19 cellular contexts compared by ENCODE assay signal in the genomic region with DNA sequence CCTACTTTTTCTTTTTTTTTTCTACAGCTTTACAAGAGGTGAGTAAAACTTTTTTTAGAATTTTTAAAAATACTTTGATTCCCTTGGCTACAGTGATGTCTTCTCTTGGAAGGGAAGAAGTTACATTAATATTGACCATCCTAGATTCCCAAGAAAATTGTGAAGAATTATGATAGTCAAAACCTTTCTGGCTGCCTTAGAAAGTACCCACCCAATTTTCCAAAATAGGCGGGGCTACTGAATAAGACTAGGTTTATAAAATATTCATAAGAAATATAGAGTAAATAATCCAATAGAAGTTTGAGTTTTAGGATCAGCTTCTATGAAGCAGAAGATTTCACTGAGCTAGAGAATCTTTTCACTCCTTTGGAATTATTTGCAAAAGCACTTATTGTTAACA. TPM values are rescaled to one million over a fixed set of nuclear protein-coding genes. Genes with fewer than 3 reads are reported as not detected.
A peak's percentile ranks its signal among the peaks of the same experiment; 100 is the strongest.
DNase-seq lines count a peak whose midpoint lies in the region; ATAC-seq and TF ChIP-seq lines count a peak whose summit lies in the region.
"Had no signal": no experiment of that assay in that cellular context is flagged by ENCODE, and none has a peak within 500 bp of the region (broad histone marks: within the 10 kb centered on the region; RNA-seq: fewer than 3 reads in every experiment).

No MANE protein-coding gene starts in this region.

- H3K79me2 ChIP-seq in GM23248 (ENCODE audit: insufficient read depth), result peaks cover 92% of the 10 kb centered on the region
- H3K79me2 ChIP-seq in hepatocyte, result peaks cover 77% of the 10 kb centered on the region

- no peaks in the 10 kb centered on the region for H4K20me1 ChIP-seq in GM23248 (ENCODE audit: insufficient read depth)
- peaks cover 53% of the 10 kb centered on the region for H4K20me1 ChIP-seq in hepatocyte (ENCODE audit: insufficient read depth, poor library complexity, severe bottlenecking)
- H4K20me1 ChIP-seq: BLaER1 treated with 17β-estradiol and CSF1 and Interleukin-3, amounts not matched to agents 10 nM and 100 nM had no signal

- no peaks in the 10 kb centered on the region for H3K27me3 ChIP-seq in GM23248 (replicated peaks; ENCODE audit: insufficient read depth)
- H3K27me3 ChIP-seq in hepatocyte, result no peaks in the 10 kb centered on the region
- H3K27me3 ChIP-seq: SJCRH30 had no signal

- in situ Hi-C loops in GM23248 (cut with MboI) (loop anchor here (10.0 kb wide), 1 partner anchor 103 kb away; no protein-coding TSS in a partner anchor), astrocyte of the cerebellum (cut with HindIII; ENCODE audit: low sequenced_read_pairs) (no loop called here), G401 (cut with HindIII; ENCODE audit: low sequenced_read_pairs) (no loop called here)

- H3K9me2 ChIP-seq in GM23248 (ENCODE audit: insufficient read depth), result no peaks in the 10 kb centered on the region
- no peaks in the 10 kb centered on the region for H3K9me2 ChIP-seq in hepatocyte (replicated peaks; ENCODE audit: insufficient read depth)

- TF ChIP-seq CTCF in astrocyte of the cerebellum (IDR thresholded peaks at IDR 0.05; ENCODE audit: low read depth, low read length, missing control alignments) (no peak), hepatocyte (IDR thresholded peaks at IDR 0.05; ENCODE audit: poor library complexity) (no peak)

- H3K4me1 ChIP-seq in GM23248 (ENCODE audit: insufficient read depth), result peaks cover 26% of the 10 kb centered on the region
- H3K4me1 ChIP-seq in hepatocyte (ENCODE audit: insufficient read depth), result peaks cover 25% of the 10 kb centered on the region

- H3K27ac ChIP-seq in GM23248, result peak overlapping the region; percentile 100
- H3K27ac ChIP-seq in hepatocyte, result peak overlapping the region; percentile 97
- peak overlapping the region in 8 of 21 experiments; percentile 7 to 91 (median 84) for H3K27ac ChIP-seq in skin epidermis
- H3K27ac ChIP-seq: BLaER1 treated with 17β-estradiol and CSF1 and Interleukin-3, amounts not matched to agents 10 nM and 100 nM; SJCRH30 had no signal

- H2AFZ ChIP-seq in GM23248 (no peak overlapping the region), hepatocyte (no peak overlapping the region)

- ATAC-seq in HG02852 (IDR thresholded peaks at IDR 0.05; ENCODE audit: unreplicated experiment), result no peak
- no peak for ATAC-seq in GM18867 (IDR thresholded peaks at IDR 0.05; ENCODE audit: unreplicated experiment)
- ATAC-seq: activated CD4-positive, alpha-beta T cell treated with anti-CD3 and anti-CD28 coated beads for 36 hours had no signal

- H3K36me3 ChIP-seq in GM23248 (ENCODE audit: low read depth), result peaks cover 77% of the 10 kb centered on the region
- no peaks in the 10 kb centered on the region for H3K36me3 ChIP-seq in hepatocyte (replicated peaks; ENCODE audit: insufficient read depth, low read depth)
- H3K36me3 ChIP-seq: BLaER1 treated with 17β-estradiol and CSF1 and Interleukin-3, amounts not matched to agents 10 nM and 100 nM; SJCRH30 had no signal

- peak overlapping the region; percentile 100 for H3K9ac ChIP-seq in GM23248
- H3K9ac ChIP-seq: BLaER1 treated with 17β-estradiol and CSF1 and Interleukin-3, amounts not matched to agents 10 nM and 100 nM had no signal

- peaks cover 79% of the 10 kb centered on the region for H3F3A ChIP-seq in GM23248 (ENCODE audit: insufficient read depth)

- H3K9me3 ChIP-seq in GM23248 (ENCODE audit: low read depth) (no peaks in the 10 kb centered on the region), hepatocyte (ENCODE audit: low read depth) (no peaks in the 10 kb centered on the region)
- H3K9me3 ChIP-seq: BLaER1 treated with 17β-estradiol and CSF1 and Interleukin-3, amounts not matched to agents 10 nM and 100 nM; SJCRH30 had no signal

- DNase-seq in GM23248 (peak; percentile 73), astrocyte of the cerebellum (ENCODE audit: low read depth) (no peak), hepatocyte (ENCODE audit: low spot score) (no peak), ureter (ENCODE audit: low spot score) (no peak), G401 (ENCODE audit: low spot score) (no peak)
- DNase-seq: activated CD4-positive, alpha-beta T cell treated with anti-CD3 and anti-CD28 coated beads for 36 hours; activated CD8-positive, alpha-beta memory T cell treated with anti-CD3 and anti-CD28 coated beads, Interleukin-2, amount 50 U/mL, for 48 hours; DMS153; effector memory CD4-positive, alpha-beta T cell; Karpas-422; NCI-H1436; posterior cingulate gyrus; SJCRH30; T-helper 9 cell had no signal

- WGBS in GM23248 (ENCODE audit: low coverage in 1 of 2, low lambda C conversion rate in 2 of 2, missing lambda C conversion rate in 2 of 2), 2 experiments, result 0 to 4% methylated on average over 1 of the region's 1 CpG
- WGBS in hepatocyte (ENCODE audit: low lambda C conversion rate, missing lambda C conversion rate), result 46% methylated on average over 1 of the region's 1 CpG

- peak overlapping the region; percentile 99 for H3K4me3 ChIP-seq in GM23248
- H3K4me3 ChIP-seq in astrocyte of the cerebellum (ENCODE audit: low read depth, low read length), result peak overlapping the region; percentile 99
- peak overlapping the region; percentile 52 for H3K4me3 ChIP-seq in hepatocyte
- H3K4me3 ChIP-seq in skin epidermis, result peak overlapping the region in 6 of 7 experiments; percentile 23 to 48 (median 32)
- H3K4me3 ChIP-seq: BLaER1 treated with 17β-estradiol and CSF1 and Interleukin-3, amounts not matched to agents 10 nM and 100 nM; SJCRH30 had no signal

- H3K4me2 ChIP-seq in GM23248 (ENCODE audit: unreplicated experiment), result peak overlapping the region; percentile 98
- H3K4me2 ChIP-seq in hepatocyte, result peak overlapping the region; percentile 65
- H3K4me2 ChIP-seq: BLaER1 treated with 17β-estradiol and CSF1 and Interleukin-3, amounts not matched to agents 10 nM and 100 nM had no signal

RNA-seq across cellular contexts. Expression of gene COL1A2, which starts 3.0 kb away (rescaled TPM):
- 10,930 and 11,288 TPM in 2 replicates for total RNA-seq in GM23248 (2014; rRNA removed; shearing (Covaris generic))
- polyA plus RNA-seq in GM23248 (2016; fragmentation: Nextera tagmentation; extraction: Ambion mirVana) (9,779 and 9,902 TPM in 2 replicates), hepatocyte (2,013 and 2,200 TPM in 2 replicates)
- total RNA-seq in hepatocyte (1,011 and 1,836 TPM in 2 replicates), ureter (231 TPM)
- total RNA-seq in G401 (2014; rRNA removed; shearing (Covaris generic)), result 14.3 and 15.6 TPM in 2 replicates
- total RNA-seq: OCI-LY7 had no signal

Comparison
In these comparisons a context has a peak if more than half of its experiments do, and no peak if none do; other contexts are left out.
1. H3K4me3 ChIP-seq: peak in every context shown above with its lines; median percentile 99 in GM23248; 99 in astrocyte of the cerebellum; 52 in hepatocyte; 32 in skin epidermis.
2. RNA of gene COL1A2, which starts 3.0 kb away (total RNA-seq): 10,930 to 11,288 TPM in GM23248, 1,011 to 1,836 TPM in hepatocyte and 231 TPM in ureter (single experiment); 14.3 to 15.6 TPM in G401; every median in the first group is over 10 times any median in the second.